In the genomic region with DNA sequence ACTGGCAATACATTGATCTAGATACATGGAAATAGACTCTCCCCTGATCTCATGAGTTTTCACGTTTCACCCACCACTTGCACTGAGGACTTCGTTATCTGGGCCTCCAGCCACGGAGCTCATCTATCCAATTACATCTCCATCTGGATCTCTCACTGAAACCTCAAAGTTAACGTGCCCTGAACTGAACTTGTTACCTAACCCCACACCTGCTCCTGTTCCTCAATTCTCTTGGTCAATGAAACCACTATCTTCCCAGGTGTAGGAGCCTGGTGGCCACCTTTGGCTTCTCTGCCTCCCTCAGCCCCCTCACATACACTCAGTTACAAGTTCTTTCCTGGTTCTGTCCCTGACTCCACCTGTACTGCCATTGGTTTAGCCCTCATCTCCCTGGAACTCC, we compare ENCODE assay signal across 24 cellular contexts. TPM values are rescaled to one million over a fixed set of nuclear protein-coding genes. Genes with fewer than 3 reads are reported as not detected.
DNase-seq lines count a peak whose midpoint lies in the region; ATAC-seq, FAIRE-seq and TF ChIP-seq lines count a peak whose summit lies in the region.
"Had no signal": no experiment of that assay in that cellular context is flagged by ENCODE, and none has a peak within 500 bp of the region (broad histone marks: within the 10 kb centered on the region; RNA-seq: fewer than 3 reads in every experiment).

No MANE protein-coding gene starts in this region.

- in situ Hi-C loops in HepG2 (cut with HindIII; ENCODE audit: extremely low pct_ligation_motif_present, low pct_unique_long_range_greater_than_20kb) = no loop called here

- H3K4me3 Mint-ChIP-seq in stimulated activated memory B cell treated with anti-CD40 and anti-IgM and Interleukin-4, amounts not matched to agents 10 μg/mL and 1 μg/mL and 100 μg/mL, for 72 hours = no peak overlapping the region
- H3K4me3 Mint-ChIP-seq: CD4-positive, alpha-beta T cell; GM23338; IgD-negative memory B cell had no signal

- H3K4me3 ChIP-seq in HepG2 (replicated peaks in 1 of 3; ENCODE audit: insufficient read depth in 1 of 3, low read depth in 2 of 3, low read length in 3 of 3) (no peak overlapping the region), right lobe of liver (no peak overlapping the region), esophagus muscularis mucosa (no peak overlapping the region)
- H3K4me3 ChIP-seq: GM12878, GM23338 had no signal

- H3K27me3 Mint-ChIP-seq in stimulated activated memory B cell treated with anti-CD40 and anti-IgM and Interleukin-4, amounts not matched to agents 10 μg/mL and 1 μg/mL and 100 μg/mL, for 72 hours = no peaks in the 10 kb centered on the region

- peak overlapping the region; percentile 29 for H3K4me2 ChIP-seq in HepG2 (ENCODE audit: low read depth, low read length)
- H3K4me2 ChIP-seq: GM23338 had no signal

- no peak overlapping the region for H3K9ac ChIP-seq in HepG2 (ENCODE audit: insufficient read depth, low read depth, low read length)

- no TSS peak for BruUV-seq in HepG2 (replicated peaks; lab: Mats Ljungman, UMichigan)

- TF ChIP-seq RAD21 in HepG2 (CRISPR knock-in tag; IDR thresholded peaks at IDR 0.05) = no peak

- H3K4me1 Mint-ChIP-seq in stimulated activated memory B cell treated with anti-CD40 and anti-IgM and Interleukin-4, amounts not matched to agents 10 μg/mL and 1 μg/mL and 100 μg/mL, for 72 hours = peaks cover 15% of the 10 kb centered on the region

- H3K27me3 ChIP-seq in HepG2 (ENCODE audit: control insufficient read depth in 1 of 2, insufficient read depth in 2 of 2, low read length in 2 of 2) (no peaks in the 10 kb centered on the region), right lobe of liver (no peaks in the 10 kb centered on the region), esophagus muscularis mucosa (no peaks in the 10 kb centered on the region)
- H3K27me3 ChIP-seq: BE2C had no signal

- H3K36me3 ChIP-seq in HepG2 (replicated peaks in 1 of 2; ENCODE audit: control insufficient read depth in 1 of 2, insufficient read depth in 2 of 2, low read length in 2 of 2) (no peaks in the 10 kb centered on the region), right lobe of liver (no peaks in the 10 kb centered on the region), esophagus muscularis mucosa (no peaks in the 10 kb centered on the region)
- H3K36me3 ChIP-seq: BE2C had no signal

- H3K9me3 ChIP-seq in HepG2 (ENCODE audit: low read length) (no peaks in the 10 kb centered on the region), right lobe of liver (no peaks in the 10 kb centered on the region), esophagus muscularis mucosa (no peaks in the 10 kb centered on the region)
- H3K9me3 ChIP-seq: BE2C, Caco-2 had no signal

- H3K9me3 Mint-ChIP-seq in stimulated activated memory B cell treated with anti-CD40 and anti-IgM and Interleukin-4, amounts not matched to agents 10 μg/mL and 1 μg/mL and 100 μg/mL, for 72 hours = peaks cover 8% of the 10 kb centered on the region
- H3K9me3 Mint-ChIP-seq: CD4-positive, alpha-beta T cell; GM23338; IgD-negative memory B cell had no signal

- no peaks in the 10 kb centered on the region for H3K79me2 ChIP-seq in HepG2 (ENCODE audit: insufficient read depth, low read length)

- peak overlapping the region; percentile 26 for H3K27ac Mint-ChIP-seq in stimulated activated memory B cell treated with anti-CD40 and anti-IgM and Interleukin-4, amounts not matched to agents 10 μg/mL and 1 μg/mL and 100 μg/mL, for 72 hours
- H3K27ac Mint-ChIP-seq: CD4-positive, alpha-beta T cell; GM23338; IgD-negative memory B cell had no signal

- TF ChIP-seq POLR2A in HepG2 (IDR thresholded peaks at IDR 0.05; ENCODE audit: insufficient read depth in 1 of 2, low read depth in 2 of 2, low read length in 2 of 2) (no peak), right lobe of liver (IDR thresholded peaks at IDR 0.05) (no peak), esophagus muscularis mucosa (IDR thresholded peaks at IDR 0.05; ENCODE audit: low read depth) (no peak)

- CTCF ChIA-PET in HepG2 (lab: Yijun Ruan, JAX; ENCODE audit: low intra/inter-chr PET ratio, low total read pairs) = no interaction called here

- no peak overlapping the region for H3K27ac ChIP-seq in HepG2 (ENCODE audit: extremely low read length, insufficient read depth, low read length)
- H3K27ac ChIP-seq in right lobe of liver = no peak overlapping the region
- peak overlapping the region in 2 of 4 donors; percentile 23 to 30 for H3K27ac ChIP-seq in esophagus muscularis mucosa (replicated peaks in 1 of 4)

- POLR2A ChIA-PET in HepG2 (lab: Yijun Ruan, JAX) = interaction anchor here (1.2 kb wide), 2 partner anchors 9 to 25 kb away, joined by 3 read pairs; partner anchors contain the start of gene DGKG

- intact Hi-C loops in HepG2 (cut with micrococcal nuclease; ENCODE audit: unreplicated experiment) (no loop called here), right lobe of liver (cut with DNase I) (no loop called here), esophagus muscularis mucosa (cut with DNase I) (no loop called here)

- no peak for TF ChIP-seq EP300 in HepG2 (IDR thresholded peaks at IDR 0.05; ENCODE audit: low read depth in 2 of 2, low read length in 2 of 2)
- no peak for TF ChIP-seq EP300 in HepG2 (CRISPR knock-in tag; IDR thresholded peaks at IDR 0.05; ENCODE audit: borderline replicate concordance)
- TF ChIP-seq EP300 in esophagus muscularis mucosa (IDR thresholded peaks at IDR 0.05) = no peak

- 20% methylated on average over 4 of the region's 4 CpGs for WGBS in HepG2 (ENCODE audit: low lambda C conversion rate)
- 54% methylated on average over 3 of the region's 4 CpGs for WGBS in right lobe of liver (ENCODE audit: insufficient coverage, low coverage, low lambda C conversion rate, missing lambda C conversion rate)
- 79% methylated on average over 4 of the region's 4 CpGs for WGBS in esophagus muscularis mucosa

- H4K20me1 ChIP-seq in HepG2 (ENCODE audit: insufficient read depth, low read length) = no peaks in the 10 kb centered on the region

- no peaks in the 10 kb centered on the region for H3K36me3 Mint-ChIP-seq in stimulated activated memory B cell treated with anti-CD40 and anti-IgM and Interleukin-4, amounts not matched to agents 10 μg/mL and 1 μg/mL and 100 μg/mL, for 72 hours
- H3K36me3 Mint-ChIP-seq: IgD-negative memory B cell had no signal

- TF ChIP-seq CTCF in HepG2 (CRISPR knock-in tag; IDR thresholded peaks at IDR 0.05) (no peak), right lobe of liver (IDR thresholded peaks at IDR 0.05) (no peak), esophagus muscularis mucosa (IDR thresholded peaks at IDR 0.05) (no peak)

- H3K4me1 ChIP-seq in HepG2 (ENCODE audit: insufficient read depth, low read length) (peaks cover 45% of the 10 kb centered on the region), right lobe of liver (no peaks in the 10 kb centered on the region), esophagus muscularis mucosa (peaks cover 6 to 93% (median 64%) of the 10 kb centered on the region in 4 donors)
- H3K4me1 ChIP-seq: BE2C had no signal

- ATAC-seq in HepG2 (no peak), right lobe of liver (no peak), HG02610 (IDR thresholded peaks at IDR 0.05; ENCODE audit: unreplicated experiment) (no peak)
- ATAC-seq in stimulated activated memory B cell treated with anti-CD40 and anti-IgM and Interleukin-4, amounts not matched to agents 10 μg/mL and 1 μg/mL and 100 μg/mL, for 72 hours = no peak
- ATAC-seq: GM12878, GM23338 had no signal

- no peak for FAIRE-seq in HepG2 (lab: Jason Lieb, UNC)
- FAIRE-seq: A204.1, D721Med, GM12878, GM19239, H54, HTR-8/SVneo had no signal

- DNase-seq in HepG2 (ENCODE audit: low spot score) = no peak
- DNase-seq in right lobe of liver = no peak
- peak; percentile 70 for DNase-seq in GF-D8 (lab: John Stamatoyannopoulos, UW)
- peak; percentile 89 for DNase-seq in esophagus muscularis mucosa (ENCODE audit: extremely low spot score)
- no peak for DNase-seq in iPS-NIHi7 (ENCODE audit: extremely low spot score)
- no peak for DNase-seq in NCI-H1417 (lab: John Stamatoyannopoulos, UW)
- DNase-seq: ACHN; BE2C; C1 segment of cervical spinal cord; Caco-2; CD4-positive, alpha-beta T cell; DMS79 treated with DMSO at 0.1 percent for 48 hours; HCEC 1CT; KBM-7 had no signal

- no peak overlapping the region for H2AFZ ChIP-seq in HepG2 (ENCODE audit: low read length)
- H2AFZ ChIP-seq: GM23338 had no signal

TF ChIP-seq in HepG2, 621 proteins besides CTCF, POLR2A, EP300 and RAD21 (continues in another document):
- TF ChIP-seq RORA (CRISPR knock-in tag; IDR thresholded peaks at IDR 0.05) = no peak

RNA-seq across cellular contexts. Expression of gene DGKG, which starts 9.7 kb away (rescaled TPM):
- total RNA-seq in HepG2 (2016; rRNA removed; fragmentation: Illumina TruSeq; extraction: Trizol) (6.2 and 10.2 TPM in 2 replicates), right lobe of liver (1 to 10 TPM; 1.5 to 3.6 (median 2.0) TPM), esophagus muscularis mucosa (100 to 1,000 TPM in 2 of 4 donors, 10 to 100 TPM in 2; 75.0 to 169 (median 104) TPM)
- 7.1 TPM in 2 replicates for total RNA-seq in HepG2 (2016; cell fraction: cytosol; rRNA removed; fragmentation: Illumina TruSeq; extraction: Trizol; ENCODE audit: low read depth)
- 6.5 and 10.7 TPM in 2 replicates for total RNA-seq in HepG2 (2016; cell fraction: insoluble cytoplasmic fraction; rRNA removed; fragmentation: Illumina TruSeq; extraction: Trizol)
- 7.4 and 9.0 TPM in 2 replicates for total RNA-seq in HepG2 (2016; cell fraction: membrane; rRNA removed; fragmentation: Illumina TruSeq; extraction: Trizol)
- total RNA-seq in HepG2 (2016; cell fraction: nucleus; rRNA removed; fragmentation: Illumina TruSeq; extraction: Trizol) = 6.0 and 6.2 TPM in 2 replicates
- polyA plus RNA-seq in HepG2 (2011; rRNA removed) = 3.1 and 3.8 TPM in 2 replicates
- polyA plus RNA-seq in HepG2 (2011; cell fraction: cytosol; rRNA removed) = 3.0 and 3.5 TPM in 2 replicates
- 2.5 and 3.9 TPM in 2 replicates for polyA plus RNA-seq in HepG2 (2011; cell fraction: nucleus; rRNA removed)
- 3.7 and 6.9 TPM in 2 replicates for polyA plus RNA-seq in HepG2 (2012)
- 2.6 and 3.2 TPM in 2 replicates for polyA plus RNA-seq in HepG2 (2016; cell fraction: cytosol; fragmentation: Illumina TruSeq; extraction: Trizol; ENCODE audit: low read depth)
- 7.5 and 8.9 TPM in 2 replicates for polyA plus RNA-seq in HepG2 (2016; cell fraction: insoluble cytoplasmic fraction; fragmentation: Illumina TruSeq; extraction: Trizol; ENCODE audit: low read depth)
- polyA plus RNA-seq in HepG2 (2016; cell fraction: membrane; fragmentation: Illumina TruSeq; extraction: Trizol; ENCODE audit: low read depth) = 4.2 and 5.5 TPM in 2 replicates
- polyA plus RNA-seq in HepG2 (2016; cell fraction: nucleus; fragmentation: Illumina TruSeq; extraction: Trizol; ENCODE audit: insufficient read depth, low read depth) = 2.1 and 4.9 TPM in 2 replicates
- 6.4 TPM in 1 of 2 replicates, not detected in the other for polyA minus RNA-seq in HepG2 (2011; rRNA and poly(A)+ RNA removed; ENCODE audit: low replicate concordance)
- polyA minus RNA-seq in HepG2 (2011; cell fraction: cytosol; rRNA and poly(A)+ RNA removed) = 3.3 and 4.8 TPM in 2 replicates
- 9.3 and 13.4 TPM in 2 replicates for polyA minus RNA-seq in HepG2 (2011; cell fraction: nucleus; rRNA and poly(A)+ RNA removed)
- total RNA-seq: CD4-positive, alpha-beta T cell had no signal

Comparison
In these comparisons a context has a peak if more than half of its experiments do, and no peak if none do; other contexts are left out.
1. DNase-seq: peak in GF-D8 (single experiment) and esophagus muscularis mucosa (single experiment); none in HepG2 (single experiment), right lobe of liver (0 of 3), iPS-NIHi7 (single experiment) and NCI-H1417 (0 of 3).
2. RNA of gene DGKG, which starts 9.7 kb away (total RNA-seq): 75.0 to 169 TPM in esophagus muscularis mucosa; 6.0 to 10.7 TPM in HepG2 and 1.5 to 3.6 TPM in right lobe of liver; every median in the first group is over 4 times any median in the second.